ENCODE assay signal across 8 cellular contexts in the genomic region with DNA sequence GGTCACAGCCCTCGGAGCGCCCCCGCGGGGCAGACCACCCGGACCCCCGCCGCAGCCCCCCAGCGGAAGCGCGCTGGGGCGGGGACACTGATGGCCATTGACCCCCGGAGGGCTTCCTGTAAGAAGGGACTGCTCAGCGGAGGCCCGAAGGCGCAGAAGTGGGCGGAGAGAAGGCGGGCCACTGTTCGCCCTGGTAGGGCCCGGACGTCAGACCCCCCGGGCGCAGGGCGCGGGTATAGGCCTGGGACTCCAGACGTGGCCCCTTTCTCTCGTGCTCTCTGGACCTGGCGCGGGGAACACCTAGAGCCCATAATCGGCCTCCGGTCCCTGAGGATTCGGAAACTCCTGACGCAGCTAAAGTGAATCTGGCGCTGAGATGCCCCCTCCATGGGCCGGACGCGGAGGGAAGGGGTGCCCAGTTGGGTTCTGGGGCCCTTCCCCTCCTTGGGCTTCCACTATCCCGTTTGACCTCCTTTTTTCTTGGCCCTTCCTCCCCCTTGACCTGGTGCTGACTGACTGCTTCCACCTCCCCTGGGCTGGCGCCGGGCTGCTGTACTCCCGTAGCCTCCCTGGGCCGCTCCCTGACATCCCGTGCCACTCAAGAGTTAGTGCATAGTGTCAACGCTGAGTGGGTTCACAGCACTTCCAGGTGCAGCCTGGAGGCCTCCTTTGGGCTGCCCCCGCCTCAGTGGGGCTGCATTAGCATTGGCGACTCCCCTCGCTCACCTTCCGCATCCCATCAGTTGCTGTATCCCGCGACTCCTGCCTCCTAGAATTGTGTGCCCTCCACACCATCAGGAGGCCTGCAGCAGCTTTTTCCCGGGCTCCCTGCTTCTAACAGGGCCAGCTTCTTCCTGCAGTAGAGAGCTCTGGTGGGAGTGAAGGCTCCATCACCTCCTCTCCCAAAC. TPM values are rescaled to one million over a fixed set of nuclear protein-coding genes. Genes with fewer than 3 reads are reported as not detected.
DNase-seq lines count a peak whose midpoint lies in the region; ATAC-seq and TF ChIP-seq lines count a peak whose summit lies in the region.

No MANE protein-coding gene starts in this region.

- TF ChIP-seq CTCF in BE2C (IDR thresholded peaks at IDR 0.05; ENCODE audit: low read depth, low read length) (no peak), SK-N-SH (IDR thresholded peaks at IDR 0.05) (0 out of 2 replicates have a peak, but pooled peaks have one; percentile 7), astrocyte of the cerebellum (IDR thresholded peaks at IDR 0.05; ENCODE audit: low read depth, low read length, missing control alignments) (no peak)

- peak overlapping the region; percentile 98 for H3K4me2 ChIP-seq in SK-N-SH

- in situ Hi-C loops in astrocyte of the cerebellum (cut with HindIII; ENCODE audit: low sequenced_read_pairs), result no loop called here

- H3K36me3 ChIP-seq in BE2C (no peaks in the 10 kb centered on the region; the same call in 1 of the 2 replicates), SK-N-SH (replicated peaks in 1 of 2; ENCODE audit: control insufficient read depth in 1 of 2, insufficient read depth in 2 of 2, low read length in 1 of 2) (peaks cover 0 to 3% of the 10 kb centered on the region in 2 experiments)

- H3K9ac ChIP-seq in SK-N-SH, result peak overlapping the region; percentile 86

- no peaks in the 10 kb centered on the region for H3K27me3 ChIP-seq in BE2C
- H3K27me3 ChIP-seq in SK-N-SH (ENCODE audit: insufficient read depth), result no peaks in the 10 kb centered on the region

- H3K4me3 ChIP-seq in BE2C (ENCODE audit: low read depth, low read length) (peak overlapping the region; percentile 68), SK-N-SH (ENCODE audit: low read depth in 2 of 2, low read length in 1 of 2) (peak overlapping the region; percentile 92 to 98), astrocyte of the cerebellum (ENCODE audit: low read depth, low read length) (peak overlapping the region; percentile 62), iPS-11a (ENCODE audit: low read depth, low read length) (peak overlapping the region; percentile 58), skin epidermis (peak overlapping the region; percentile 77 to 93 (median 89))

- peaks cover 13% of the 10 kb centered on the region for H3K79me2 ChIP-seq in SK-N-SH (ENCODE audit: insufficient read depth)

- POLR2A ChIA-PET in SK-N-SH (lab: Yijun Ruan, JAX), result no interaction called here

- H4K20me1 ChIP-seq in SK-N-SH (ENCODE audit: insufficient read depth), result no peaks in the 10 kb centered on the region

- peak overlapping the region; percentile 86; the same call in 1 of the 2 replicates for H2AFZ ChIP-seq in SK-N-SH (ENCODE audit: low read depth)

- H3F3A ChIP-seq in SK-N-SH (replicated peaks; ENCODE audit: insufficient read depth), result no peaks in the 10 kb centered on the region

- peak; percentile 1; the same call in 1 of the 2 replicates for TF ChIP-seq RAD21 in SK-N-SH (IDR thresholded peaks at IDR 0.05; ENCODE audit: low read length)

- DNase-seq in BE2C, result peak; percentile 70
- peak; percentile 81 for DNase-seq in SK-N-SH
- no peak for DNase-seq in astrocyte of the cerebellum (ENCODE audit: low read depth)
- DNase-seq in HPDE6-E6E7 (ENCODE audit: extremely low spot score), result no peak

- no peak for TF ChIP-seq EP300 in SK-N-SH (IDR thresholded peaks at IDR 0.05; ENCODE audit: borderline replicate concordance in 1 of 2, low read depth in 1 of 2, low read length in 1 of 2)

- H3K9me3 ChIP-seq in BE2C, result no peaks in the 10 kb centered on the region
- H3K9me3 ChIP-seq in SK-N-SH, result no peaks in the 10 kb centered on the region

- ATAC-seq in GM19324 (IDR thresholded peaks at IDR 0.05; ENCODE audit: low FRiP score, unreplicated experiment) (peak; percentile 29), HG03432 (IDR thresholded peaks at IDR 0.05; ENCODE audit: unreplicated experiment) (peak; percentile 44)

- H3K9me2 ChIP-seq in SK-N-SH, result no peaks in the 10 kb centered on the region

- H3K4me1 ChIP-seq in BE2C (peaks cover 3% of the 10 kb centered on the region; the same call in 1 of the 2 replicates), SK-N-SH (ENCODE audit: control insufficient read depth in 1 of 2, insufficient read depth in 2 of 2, low read depth in 1 of 2, low read length in 1 of 2) (peaks cover 6 to 19% of the 10 kb centered on the region in 2 experiments; a peak in 1 of 4 replicates)

- CTCF ChIA-PET in SK-N-SH (lab: Yijun Ruan, JAX), result interaction anchor here (0.6 to 2.3 kb wide), 5 partner anchors 10 to 824 kb away, joined by 3 to 7 read pairs (median 4); no protein-coding TSS in a partner anchor

- 35% methylated on average over 26 of the region's 50 CpGs for WGBS in SK-N-SH (ENCODE audit: low lambda C conversion rate)

- H3K27ac ChIP-seq in SK-N-SH (ENCODE audit: low read depth in 2 of 2, low read length in 1 of 2), result peak overlapping the region; percentile 51 to 77; a peak in 2 of 4 replicates
- H3K27ac ChIP-seq in skin epidermis, result peak overlapping the region; percentile 25 to 99 (median 91)

TF ChIP-seq in SK-N-SH, 30 proteins besides CTCF, POLR2A, EP300 and RAD21:
- no peak for TF ChIP-seq RCOR1 (IDR thresholded peaks at IDR 0.05; ENCODE audit: low read length)
- TF ChIP-seq, protein P1, sequence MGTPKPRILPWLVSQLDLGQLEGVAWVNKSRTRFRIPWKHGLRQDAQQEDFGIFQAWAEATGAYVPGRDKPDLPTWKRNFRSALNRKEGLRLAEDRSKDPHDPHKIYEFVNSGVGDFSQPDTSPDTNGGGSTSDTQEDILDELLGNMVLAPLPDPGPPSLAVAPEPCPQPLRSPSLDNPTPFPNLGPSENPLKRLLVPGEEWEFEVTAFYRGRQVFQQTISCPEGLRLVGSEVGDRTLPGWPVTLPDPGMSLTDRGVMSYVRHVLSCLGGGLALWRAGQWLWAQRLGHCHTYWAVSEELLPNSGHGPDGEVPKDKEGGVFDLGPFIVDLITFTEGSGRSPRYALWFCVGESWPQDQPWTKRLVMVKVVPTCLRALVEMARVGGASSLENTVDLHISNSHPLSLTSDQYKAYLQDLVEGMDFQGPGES (IDR thresholded peaks at IDR 0.05; ENCODE audit: low read depth, low read length), result no peak
- no peak for TF ChIP-seq TEAD4 (IDR thresholded peaks at IDR 0.05; ENCODE audit: borderline replicate concordance, insufficient read depth)
- no peak for TF ChIP-seq NRF1 (IDR thresholded peaks at IDR 0.05; ENCODE audit: low read depth, low read length)
- TF ChIP-seq YY1 (IDR thresholded peaks at IDR 0.05; ENCODE audit: low read depth), result no peak
- no peak for TF ChIP-seq PBX3 (IDR thresholded peaks at IDR 0.05)

RNA-seq across cellular contexts. Expression of gene ABTB1, which starts 0.7 kb away (rescaled TPM):
- polyA plus RNA-seq in BE2C (2012; ENCODE audit: insufficient read depth, insufficient read length, low read depth), result 4.2 TPM
- 30.8 and 31.6 TPM in 2 replicates for polyA plus RNA-seq in SK-N-SH (2012; rRNA removed)
- 7.1 and 12.3 TPM in 2 replicates for polyA plus RNA-seq in SK-N-SH (2012; cell fraction: cytosol; rRNA removed)
- polyA plus RNA-seq in SK-N-SH (2012; cell fraction: nucleus; rRNA removed), result 166 and 204 TPM in 2 replicates

RNA-seq across cellular contexts. Expression of gene PODXL2, which starts 44.5 kb away (rescaled TPM):
- 145 TPM for polyA plus RNA-seq in BE2C (2012; ENCODE audit: insufficient read depth, insufficient read length, low read depth)
- 27.5 and 28.8 TPM in 2 replicates for polyA plus RNA-seq in SK-N-SH (2012; rRNA removed)
- polyA plus RNA-seq in SK-N-SH (2012; cell fraction: cytosol; rRNA removed), result 17.2 and 24.8 TPM in 2 replicates
- polyA plus RNA-seq in SK-N-SH (2012; cell fraction: nucleus; rRNA removed), result 19.9 and 23.6 TPM in 2 replicates

Comparison
In these comparisons a context has a peak if more than half of its experiments do, and no peak if none do; other contexts are left out.
1. DNase-seq: peak in BE2C (single experiment) and SK-N-SH (single experiment); none in astrocyte of the cerebellum (single experiment) and HPDE6-E6E7 (single experiment).
2. Peak in every context shown above with its lines, with median percentiles within 50 percentile points of each other: H3K4me3 ChIP-seq.